ENCODE assay signal across 21 cellular contexts in the genomic region with DNA sequence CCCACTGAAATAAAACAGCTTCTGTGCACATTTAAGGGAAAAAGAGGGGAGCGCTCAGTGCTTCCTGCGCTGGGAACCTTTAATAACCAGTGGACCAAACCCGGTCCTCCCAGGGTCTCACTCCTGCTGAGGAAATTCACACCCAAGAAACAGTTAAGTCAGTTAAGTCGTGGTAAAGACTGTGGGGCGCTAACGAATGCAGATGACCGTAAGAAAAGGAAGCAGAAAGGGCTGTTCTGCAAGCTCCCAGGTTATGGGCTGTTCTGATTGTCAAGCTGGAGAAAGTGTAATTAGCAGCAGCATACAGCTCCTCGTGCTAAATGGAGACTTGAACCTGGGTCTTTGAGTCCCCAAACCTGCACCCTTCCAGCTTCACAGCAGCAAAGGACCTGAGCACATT.
"Had no signal": no experiment of that assay in that cellular context is flagged by ENCODE, and none has a peak within 500 bp of the region (broad histone marks: within the 10 kb centered on the region; RNA-seq: fewer than 3 reads in every experiment).

No MANE protein-coding gene starts in this region.

- H3K9me3 ChIP-seq: left ventricle myocardium inferior, mucosa of descending colon, pancreas, prostate gland, suprapubic skin, thoracic aorta, tibial artery, upper lobe of right lung, uterus had no signal

- DNase-seq: hypothalamus; immature natural killer cell; kidney; left colon; left ventricle myocardium inferior; midbrain; mucosa of descending colon; naive thymus-derived CD4-positive, alpha-beta T cell; stimulated activated CD4-positive, alpha-beta T cell treated with anti-CD3 and anti-CD28 coated beads, Interleukin-4, amount 100 ng/mL, for 24 hours; stimulated activated naive CD4-positive, alpha-beta T cell; tibial artery; trophoblast cell; upper lobe of right lung; uterus had no signal

- H3K4me1 ChIP-seq: pancreas, prostate gland, suprapubic skin, tibial artery, upper lobe of right lung, uterus had no signal

- H3K4me3 ChIP-seq: left ventricle myocardium inferior, lung, mucosa of descending colon, pancreas, prostate gland, skin epidermis, suprapubic skin, thoracic aorta, tibial artery, upper lobe of right lung, uterus had no signal

- H3K27me3 ChIP-seq: pancreas, uterus had no signal

- H3K27ac ChIP-seq: left ventricle myocardium inferior, prostate gland, skin epidermis, suprapubic skin, thoracic aorta, tibial artery, upper lobe of right lung, uterus had no signal

- ATAC-seq: left colon; mucosa of descending colon; naive thymus-derived CD4-positive, alpha-beta T cell; sciatic nerve; upper lobe of right lung had no signal

- H3K36me3 ChIP-seq: left ventricle myocardium inferior, pancreas, prostate gland, suprapubic skin, thoracic aorta, tibial artery, upper lobe of right lung, uterus had no signal
